8 cellular contexts compared by ENCODE assay signal in genomic region chr2:46970334-46971288, GRCh38. TPM values are rescaled to one million over a fixed set of nuclear protein-coding genes. Genes with fewer than 3 reads are reported as not detected.
DNase-seq lines count a peak whose midpoint lies in the region; ATAC-seq, FAIRE-seq and TF ChIP-seq lines count a peak whose summit lies in the region.

No MANE protein-coding gene starts in this region.

- DNase-seq in H54 (ENCODE audit: insufficient read length, low spot score): peak; percentile 62
- peak; percentile 94 for DNase-seq in SIG-M5 treated with dmso at 0.1 percent for 504 hours (lab: John Stamatoyannopoulos, UW; ENCODE audit: unreplicated experiment)
- no peak for DNase-seq in stimulated activated effector memory CD8-positive, alpha-beta T cell treated with anti-CD3 and anti-CD28 coated beads, Interleukin-12 subunit alpha, Interleukin-12 subunit beta, amount 100 ng/mL, for 72 hours (ENCODE audit: low spot score in 2 of 2)
- DNase-seq in NCI-H345 treated with DMSO at 0.1 percent for 48 hours (lab: John Stamatoyannopoulos, UW; ENCODE audit: unreplicated experiment): no peak
- no peak for DNase-seq in ecto neural progenitor cell (ENCODE audit: low spot score)

- peaks cover 8 to 55% (median 31%) of the 10 kb centered on the region in 3 donors for H3K4me1 ChIP-seq in gastroesophageal sphincter

- TF ChIP-seq EP300 in gastroesophageal sphincter (IDR thresholded peaks at IDR 0.05): no peak

- H3K4me1 Mint-ChIP-seq in stimulated activated effector memory CD8-positive, alpha-beta T cell treated with anti-CD3 and anti-CD28 coated beads, Interleukin-12 subunit alpha, Interleukin-12 subunit beta, amount 100 ng/mL, for 72 hours: peaks cover 29% of the 10 kb centered on the region

- no peak overlapping the region for H3K4me3 ChIP-seq in gastroesophageal sphincter

- no peak for TF ChIP-seq POLR2A in H54 (IDR thresholded peaks at IDR 0.05; ENCODE audit: low read depth, low read length)
- TF ChIP-seq POLR2A in gastroesophageal sphincter (IDR thresholded peaks at IDR 0.05): no peak

- no peak for TF ChIP-seq CTCF in gastroesophageal sphincter (IDR thresholded peaks at IDR 0.05)

- FAIRE-seq in H54 (lab: Jason Lieb, UNC): peak; percentile 15

- H3K9me3 Mint-ChIP-seq in stimulated activated effector memory CD8-positive, alpha-beta T cell treated with anti-CD3 and anti-CD28 coated beads, Interleukin-12 subunit alpha, Interleukin-12 subunit beta, amount 100 ng/mL, for 72 hours: no peaks in the 10 kb centered on the region

- ATAC-seq in gastroesophageal sphincter: peak; percentile 70
- ATAC-seq in stimulated activated effector memory CD8-positive, alpha-beta T cell treated with anti-CD3 and anti-CD28 coated beads, Interleukin-12 subunit alpha, Interleukin-12 subunit beta, amount 100 ng/mL, for 72 hours: no peak
- ATAC-seq in HG03175 (IDR thresholded peaks at IDR 0.05; ENCODE audit: unreplicated experiment): no peak
- no peak for ATAC-seq in HG03439 (IDR thresholded peaks at IDR 0.05; ENCODE audit: unreplicated experiment)

- no peaks in the 10 kb centered on the region for H3K9me3 ChIP-seq in gastroesophageal sphincter

- H3K27me3 ChIP-seq in gastroesophageal sphincter: no peaks in the 10 kb centered on the region

- H3K4me3 Mint-ChIP-seq in stimulated activated effector memory CD8-positive, alpha-beta T cell treated with anti-CD3 and anti-CD28 coated beads, Interleukin-12 subunit alpha, Interleukin-12 subunit beta, amount 100 ng/mL, for 72 hours: no peak overlapping the region

- peak overlapping the region; percentile 75 for H3K27ac Mint-ChIP-seq in stimulated activated effector memory CD8-positive, alpha-beta T cell treated with anti-CD3 and anti-CD28 coated beads, Interleukin-12 subunit alpha, Interleukin-12 subunit beta, amount 100 ng/mL, for 72 hours

- WGBS in gastroesophageal sphincter (ENCODE audit: low coverage in 1 of 2), 2 donors: 50 to 53% methylated on average over 5 to 9 of the region's 13 CpGs

- H3K27ac ChIP-seq in gastroesophageal sphincter: peak overlapping the region in 3 of 4 donors; percentile 64 to 76 (median 67)

- peaks cover 46% of the 10 kb centered on the region for H3K36me3 Mint-ChIP-seq in stimulated activated effector memory CD8-positive, alpha-beta T cell treated with anti-CD3 and anti-CD28 coated beads, Interleukin-12 subunit alpha, Interleukin-12 subunit beta, amount 100 ng/mL, for 72 hours

- H3K36me3 ChIP-seq in gastroesophageal sphincter: peaks cover 0 to 11% of the 10 kb centered on the region in 2 donors

RNA-seq across cellular contexts. Expression of gene TTC7A, which starts 29.6 kb away (rescaled TPM):
- 10 to 100 TPM; 21.6 to 29.1 (median 24.4) TPM for total RNA-seq in gastroesophageal sphincter

RNA-seq across cellular contexts. Expression of gene MCFD2, which starts 55.0 kb away (rescaled TPM):
- 10 to 100 TPM; 81.7 to 89.5 (median 85.4) TPM for total RNA-seq in gastroesophageal sphincter

Comparison
In these comparisons a context has a peak if more than half of its experiments do, and no peak if none do; other contexts are left out.
1. DNase-seq: peak in H54 (single experiment) and SIG-M5 treated with dmso at 0.1 percent for 504 hours (single experiment); none in stimulated activated effector memory CD8-positive, alpha-beta T cell treated with anti-CD3 and anti-CD28 coated beads, Interleukin-12 subunit alpha, Interleukin-12 subunit beta, amount 100 ng/mL, for 72 hours (0 of 2), NCI-H345 treated with DMSO at 0.1 percent for 48 hours (single experiment) and ecto neural progenitor cell (single experiment).